In the genomic region with DNA sequence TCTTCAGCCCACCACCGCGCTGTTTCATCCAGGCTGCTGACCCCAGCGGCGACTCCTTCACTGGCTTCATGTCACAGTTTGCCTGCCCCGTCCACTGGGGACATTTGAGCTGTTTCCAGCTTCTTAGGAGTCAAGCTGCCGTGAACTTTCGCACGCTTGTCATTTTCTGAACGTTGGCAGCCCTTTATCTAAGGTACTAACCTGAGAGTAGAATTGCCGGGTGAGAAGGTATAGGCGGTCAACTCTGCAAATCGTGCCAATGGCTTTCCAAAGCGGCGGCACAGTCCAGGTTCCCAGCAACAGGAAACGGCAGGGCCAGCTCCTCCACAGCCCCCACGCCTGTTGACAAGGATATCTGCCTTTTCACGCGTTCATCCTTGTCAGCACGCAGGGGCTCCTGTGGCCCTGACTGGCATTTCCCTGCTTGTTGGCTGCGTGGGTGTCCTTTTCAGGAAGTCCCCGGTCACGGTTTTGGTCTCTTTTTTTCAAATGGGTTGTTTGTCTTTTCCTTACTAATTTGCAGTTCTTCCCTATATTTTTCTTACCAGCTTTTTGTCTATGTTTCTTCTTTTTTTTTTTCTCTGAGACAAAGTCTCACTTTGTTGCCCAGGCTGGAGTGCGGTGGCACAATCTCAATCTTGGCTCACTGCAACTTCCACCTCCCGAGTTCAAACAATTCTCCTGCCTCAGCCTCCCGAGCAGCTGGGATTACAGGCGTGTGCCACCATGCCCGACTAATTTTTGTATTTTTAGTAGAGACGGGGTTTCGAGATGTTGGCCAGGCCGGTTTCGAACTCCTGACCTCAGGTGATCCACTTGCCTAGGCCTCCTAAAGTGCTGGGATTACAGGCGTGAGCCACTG, we compare ENCODE assay signal across 2 cellular contexts.
TF ChIP-seq lines count a peak whose summit lies in the region.

No MANE protein-coding gene starts in this region.

TF ChIP-seq in IMR-90, 13 proteins besides CTCF, POLR2A, EP300 and RAD21:
- TF ChIP-seq BHLHE40 (IDR thresholded peaks at IDR 0.05; ENCODE audit: low read depth, low read length) (no peak), FOS (IDR thresholded peaks at IDR 0.05; ENCODE audit: low read depth, low read length) (no peak), SMC3 (IDR thresholded peaks at IDR 0.05; ENCODE audit: low read depth, low read length) (no peak)
TF ChIP-seq in IMR-90: peak in this region for 0.

TF ChIP-seq in H1, 55 proteins besides CTCF, POLR2A, EP300 and RAD21:
- no peak for TF ChIP-seq ASH2L (IDR thresholded peaks at IDR 0.05; ENCODE audit: low read length)
- TF ChIP-seq CHD2 (IDR thresholded peaks at IDR 0.05; ENCODE audit: low read length), result no peak
- TF ChIP-seq TCF12 (IDR thresholded peaks at IDR 0.05; ENCODE audit: low read depth, low read length), result no peak
- no peak for TF ChIP-seq SIX5 (IDR thresholded peaks at IDR 0.05; ENCODE audit: low read depth, low read length)
- no peak for TF ChIP-seq HDAC6 (IDR thresholded peaks at IDR 0.05; ENCODE audit: low read depth, low read length)
- peak; percentile 36; the same call in 1 of the 2 replicates for TF ChIP-seq SUZ12 (IDR thresholded peaks at IDR 0.05; ENCODE audit: low read length)
- no peak for TF ChIP-seq EGR1 (IDR thresholded peaks at IDR 0.05; ENCODE audit: borderline replicate concordance, low read depth, low read length)
TF ChIP-seq in H1: peak in this region for 1.
